ENCODE assay signal across 1 cellular context in the genomic region with DNA sequence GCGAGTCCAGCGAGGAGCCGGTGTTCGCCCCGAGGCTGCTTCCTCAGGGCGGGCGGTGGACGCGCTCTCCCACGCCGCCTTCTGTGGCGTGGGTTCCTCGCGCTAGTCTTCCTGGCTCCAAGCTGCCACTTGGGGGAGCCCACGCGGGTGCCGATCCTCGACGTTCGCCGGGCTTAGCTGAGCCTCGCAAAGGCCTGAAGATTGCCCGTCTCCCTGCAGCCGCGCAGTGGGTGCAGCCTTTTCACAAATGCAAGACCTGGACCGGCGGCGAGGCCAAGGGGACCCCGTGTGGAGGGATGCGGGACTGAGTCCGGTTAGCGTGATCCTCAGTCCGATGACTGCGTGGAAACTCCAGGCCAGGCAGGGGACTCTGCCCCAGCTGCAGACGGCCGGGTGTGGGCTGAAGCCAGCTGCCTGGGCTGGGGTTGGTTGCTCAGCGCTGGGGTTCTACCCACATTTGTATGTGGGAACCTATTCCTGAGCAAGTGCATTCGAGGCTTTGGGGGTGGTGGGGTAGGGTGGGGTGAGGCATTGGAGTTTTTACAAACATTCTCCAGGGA.
TF ChIP-seq lines count a peak whose summit lies in the region.

No MANE protein-coding gene starts in this region.

TF ChIP-seq in HEK293, 187 proteins besides CTCF, POLR2A, EP300 and RAD21 (continued from another document and continues in another):
- TF ChIP-seq, protein P1, sequence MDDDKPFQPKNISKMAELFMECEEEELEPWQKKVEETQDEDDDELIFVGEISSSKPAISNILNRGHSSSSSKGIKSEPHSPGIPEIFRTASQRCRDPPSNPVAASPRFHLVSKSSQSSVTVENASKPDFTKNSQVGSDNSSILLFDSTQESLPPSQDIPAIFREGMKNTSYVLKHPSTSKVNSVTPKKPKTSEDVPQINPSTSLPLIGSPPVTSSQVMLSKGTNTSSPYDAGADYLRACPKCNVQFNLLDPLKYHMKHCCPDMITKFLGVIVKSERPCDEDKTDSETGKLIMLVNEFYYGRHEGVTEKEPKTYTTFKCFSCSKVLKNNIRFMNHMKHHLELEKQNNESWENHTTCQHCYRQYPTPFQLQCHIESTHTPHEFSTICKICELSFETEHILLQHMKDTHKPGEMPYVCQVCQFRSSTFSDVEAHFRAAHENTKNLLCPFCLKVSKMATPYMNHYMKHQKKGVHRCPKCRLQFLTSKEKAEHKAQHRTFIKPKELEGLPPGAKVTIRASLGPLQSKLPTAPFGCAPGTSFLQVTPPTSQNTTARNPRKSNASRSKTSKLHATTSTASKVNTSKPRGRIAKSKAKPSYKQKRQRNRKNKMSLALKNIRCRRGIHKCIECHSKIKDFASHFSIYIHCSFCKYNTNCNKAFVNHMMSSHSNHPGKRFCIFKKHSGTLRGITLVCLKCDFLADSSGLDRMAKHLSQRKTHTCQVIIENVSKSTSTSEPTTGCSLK (tag by site-specific recombination; IDR thresholded peaks at IDR 0.05) = no peak
- TF ChIP-seq ZNF600 (tag by site-specific recombination; IDR thresholded peaks at IDR 0.05) (peak; percentile 32; the same call in 1 of the 2 replicates), ZNF37A (tag by site-specific recombination; IDR thresholded peaks at IDR 0.05) (no peak), ZNF558 (tag by site-specific recombination; IDR thresholded peaks at IDR 0.05) (no peak), ZNF473 (tag by site-specific recombination; IDR thresholded peaks at IDR 0.05) (no peak), ZNF426 (tag by site-specific recombination; IDR thresholded peaks at IDR 0.05) (no peak), ZNF621 (tag by site-specific recombination; IDR thresholded peaks at IDR 0.05) (no peak), SCRT2 (tag by site-specific recombination; IDR thresholded peaks at IDR 0.05) (no peak), TCF7L2 (IDR thresholded peaks at IDR 0.05; ENCODE audit: borderline replicate concordance, low read depth, low read length) (no peak), ZNF629 (tag by site-specific recombination; IDR thresholded peaks at IDR 0.05) (no peak), ZNF19 (tag by site-specific recombination; IDR thresholded peaks at IDR 0.05; ENCODE audit: low read depth) (no peak), ZFP41 (tag by site-specific recombination; IDR thresholded peaks at IDR 0.05; ENCODE audit: borderline replicate concordance) (no peak), FEZF1 (tag by site-specific recombination; IDR thresholded peaks at IDR 0.05) (peak; percentile 34; the same call in 1 of the 2 replicates), ZNF366 (tag by site-specific recombination; conservative IDR thresholded peaks at IDR 0.05) (peak; percentile 81; the same call in 1 of the 2 replicates), ZNF776 (tag by site-specific recombination; IDR thresholded peaks at IDR 0.05; ENCODE audit: borderline replicate concordance) (no peak; the same call in 1 of the 2 replicates), IKZF3 (tag by site-specific recombination; IDR thresholded peaks at IDR 0.05) (no peak), ZNF544 (tag by site-specific recombination; IDR thresholded peaks at IDR 0.05) (no peak), ZNF623 (tag by site-specific recombination; IDR thresholded peaks at IDR 0.05) (no peak), GFI1B (tag by site-specific recombination; IDR thresholded peaks at IDR 0.05) (no peak), ZNF302 (tag by site-specific recombination; IDR thresholded peaks at IDR 0.05; ENCODE audit: low read depth) (no peak), ZNF341 (tag by site-specific recombination; IDR thresholded peaks at IDR 0.05; ENCODE audit: low read depth) (peak; percentile 81), ZNF626 (tag by site-specific recombination; IDR thresholded peaks at IDR 0.05) (no peak), ZBTB8A (tag by site-specific recombination; IDR thresholded peaks at IDR 0.05) (peak; percentile 97), ZNF747 (tag by site-specific recombination; IDR thresholded peaks at IDR 0.05) (no peak), ZNF157 (tag by site-specific recombination; IDR thresholded peaks at IDR 0.05) (no peak), SETDB1 (IDR thresholded peaks at IDR 0.05; ENCODE audit: insufficient read length, low read length) (no peak), ZNF354C (tag by site-specific recombination; IDR thresholded peaks at IDR 0.05; ENCODE audit: borderline replicate concordance, low read depth) (no peak), ZNF174 (tag by site-specific recombination; IDR thresholded peaks at IDR 0.05) (no peak), OSR2 (tag by site-specific recombination; IDR thresholded peaks at IDR 0.05) (no peak), ZNF266 (tag by site-specific recombination; IDR thresholded peaks at IDR 0.05; ENCODE audit: low read depth) (peak; percentile 42; the same call in 1 of the 2 replicates), ZNF423 (tag by site-specific recombination; IDR thresholded peaks at IDR 0.05) (no peak), GLIS1 (tag by site-specific recombination; IDR thresholded peaks at IDR 0.05) (peak; percentile 65; the same call in 1 of the 2 replicates), REPIN1 (tag by site-specific recombination; IDR thresholded peaks at IDR 0.05; ENCODE audit: low read depth) (no peak; the same call in 1 of the 2 replicates), ZNF514 (tag by site-specific recombination; IDR thresholded peaks at IDR 0.05) (no peak), ZNF501 (tag by site-specific recombination; IDR thresholded peaks at IDR 0.05) (peak; percentile 88), ZNF112 (tag by site-specific recombination; IDR thresholded peaks at IDR 0.05) (no peak), ZNF221 (tag by site-specific recombination; IDR thresholded peaks at IDR 0.05; ENCODE audit: borderline replicate concordance) (no peak), ZNF311 (tag by site-specific recombination; IDR thresholded peaks at IDR 0.05; ENCODE audit: borderline replicate concordance) (no peak), ZNF394 (tag by site-specific recombination; IDR thresholded peaks at IDR 0.05; ENCODE audit: borderline replicate concordance) (peak; percentile 92; the same call in 1 of the 2 replicates), SP2 (tag by site-specific recombination; IDR thresholded peaks at IDR 0.05) (no peak), ZEB2 (tag by site-specific recombination; IDR thresholded peaks at IDR 0.05) (no peak)
- TF ChIP-seq, protein P2, sequence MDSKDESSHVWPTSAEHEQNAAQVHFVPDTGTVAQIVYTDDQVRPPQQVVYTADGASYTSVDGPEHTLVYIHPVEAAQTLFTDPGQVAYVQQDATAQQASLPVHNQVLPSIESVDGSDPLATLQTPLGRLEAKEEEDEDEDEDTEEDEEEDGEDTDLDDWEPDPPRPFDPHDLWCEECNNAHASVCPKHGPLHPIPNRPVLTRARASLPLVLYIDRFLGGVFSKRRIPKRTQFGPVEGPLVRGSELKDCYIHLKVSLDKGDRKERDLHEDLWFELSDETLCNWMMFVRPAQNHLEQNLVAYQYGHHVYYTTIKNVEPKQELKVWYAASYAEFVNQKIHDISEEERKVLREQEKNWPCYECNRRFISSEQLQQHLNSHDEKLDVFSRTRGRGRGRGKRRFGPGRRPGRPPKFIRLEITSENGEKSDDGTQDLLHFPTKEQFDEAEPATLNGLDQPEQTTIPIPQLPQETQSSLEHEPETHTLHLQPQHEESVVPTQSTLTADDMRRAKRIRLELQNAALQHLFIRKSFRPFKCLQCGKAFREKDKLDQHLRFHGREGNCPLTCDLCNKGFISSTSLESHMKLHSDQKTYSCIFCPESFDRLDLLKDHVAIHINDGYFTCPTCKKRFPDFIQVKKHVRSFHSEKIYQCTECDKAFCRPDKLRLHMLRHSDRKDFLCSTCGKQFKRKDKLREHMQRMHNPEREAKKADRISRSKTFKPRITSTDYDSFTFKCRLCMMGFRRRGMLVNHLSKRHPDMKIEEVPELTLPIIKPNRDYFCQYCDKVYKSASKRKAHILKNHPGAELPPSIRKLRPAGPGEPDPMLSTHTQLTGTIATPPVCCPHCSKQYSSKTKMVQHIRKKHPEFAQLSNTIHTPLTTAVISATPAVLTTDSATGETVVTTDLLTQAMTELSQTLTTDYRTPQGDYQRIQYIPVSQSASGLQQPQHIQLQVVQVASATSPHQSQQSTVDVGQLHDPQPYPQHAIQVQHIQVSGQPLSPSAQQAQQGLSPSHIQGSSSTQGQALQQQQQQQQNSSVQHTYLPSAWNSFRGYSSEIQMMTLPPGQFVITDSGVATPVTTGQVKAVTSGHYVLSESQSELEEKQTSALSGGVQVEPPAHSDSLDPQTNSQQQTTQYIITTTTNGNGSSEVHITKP (tag by site-specific recombination; IDR thresholded peaks at IDR 0.05) = peak; percentile 76
- TF ChIP-seq, protein P3, sequence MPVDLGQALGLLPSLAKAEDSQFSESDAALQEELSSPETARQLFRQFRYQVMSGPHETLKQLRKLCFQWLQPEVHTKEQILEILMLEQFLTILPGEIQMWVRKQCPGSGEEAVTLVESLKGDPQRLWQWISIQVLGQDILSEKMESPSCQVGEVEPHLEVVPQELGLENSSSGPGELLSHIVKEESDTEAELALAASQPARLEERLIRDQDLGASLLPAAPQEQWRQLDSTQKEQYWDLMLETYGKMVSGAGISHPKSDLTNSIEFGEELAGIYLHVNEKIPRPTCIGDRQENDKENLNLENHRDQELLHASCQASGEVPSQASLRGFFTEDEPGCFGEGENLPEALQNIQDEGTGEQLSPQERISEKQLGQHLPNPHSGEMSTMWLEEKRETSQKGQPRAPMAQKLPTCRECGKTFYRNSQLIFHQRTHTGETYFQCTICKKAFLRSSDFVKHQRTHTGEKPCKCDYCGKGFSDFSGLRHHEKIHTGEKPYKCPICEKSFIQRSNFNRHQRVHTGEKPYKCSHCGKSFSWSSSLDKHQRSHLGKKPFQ (tag by site-specific recombination; IDR thresholded peaks at IDR 0.05) = no peak
- TF ChIP-seq, protein P4, sequence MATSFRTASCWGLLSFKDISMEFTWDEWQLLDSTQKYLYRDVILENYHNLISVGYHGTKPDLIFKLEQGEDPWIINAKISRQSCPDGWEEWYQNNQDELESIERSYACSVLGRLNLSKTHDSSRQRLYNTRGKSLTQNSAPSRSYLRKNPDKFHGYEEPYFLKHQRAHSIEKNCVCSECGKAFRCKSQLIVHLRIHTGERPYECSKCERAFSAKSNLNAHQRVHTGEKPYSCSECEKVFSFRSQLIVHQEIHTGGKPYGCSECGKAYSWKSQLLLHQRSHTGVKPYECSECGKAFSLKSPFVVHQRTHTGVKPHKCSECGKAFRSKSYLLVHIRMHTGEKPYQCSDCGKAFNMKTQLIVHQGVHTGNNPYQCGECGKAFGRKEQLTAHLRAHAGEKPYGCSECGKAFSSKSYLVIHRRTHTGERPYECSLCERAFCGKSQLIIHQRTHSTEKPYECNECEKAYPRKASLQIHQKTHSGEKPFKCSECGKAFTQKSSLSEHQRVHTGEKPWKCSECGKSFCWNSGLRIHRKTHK (tag by site-specific recombination; IDR thresholded peaks at IDR 0.05) = no peak
- TF ChIP-seq, protein P5, sequence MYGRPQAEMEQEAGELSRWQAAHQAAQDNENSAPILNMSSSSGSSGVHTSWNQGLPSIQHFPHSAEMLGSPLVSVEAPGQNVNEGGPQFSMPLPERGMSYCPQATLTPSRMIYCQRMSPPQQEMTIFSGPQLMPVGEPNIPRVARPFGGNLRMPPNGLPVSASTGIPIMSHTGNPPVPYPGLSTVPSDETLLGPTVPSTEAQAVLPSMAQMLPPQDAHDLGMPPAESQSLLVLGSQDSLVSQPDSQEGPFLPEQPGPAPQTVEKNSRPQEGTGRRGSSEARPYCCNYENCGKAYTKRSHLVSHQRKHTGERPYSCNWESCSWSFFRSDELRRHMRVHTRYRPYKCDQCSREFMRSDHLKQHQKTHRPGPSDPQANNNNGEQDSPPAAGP (tag by site-specific recombination; IDR thresholded peaks at IDR 0.05) = no peak
- TF ChIP-seq, protein P6, sequence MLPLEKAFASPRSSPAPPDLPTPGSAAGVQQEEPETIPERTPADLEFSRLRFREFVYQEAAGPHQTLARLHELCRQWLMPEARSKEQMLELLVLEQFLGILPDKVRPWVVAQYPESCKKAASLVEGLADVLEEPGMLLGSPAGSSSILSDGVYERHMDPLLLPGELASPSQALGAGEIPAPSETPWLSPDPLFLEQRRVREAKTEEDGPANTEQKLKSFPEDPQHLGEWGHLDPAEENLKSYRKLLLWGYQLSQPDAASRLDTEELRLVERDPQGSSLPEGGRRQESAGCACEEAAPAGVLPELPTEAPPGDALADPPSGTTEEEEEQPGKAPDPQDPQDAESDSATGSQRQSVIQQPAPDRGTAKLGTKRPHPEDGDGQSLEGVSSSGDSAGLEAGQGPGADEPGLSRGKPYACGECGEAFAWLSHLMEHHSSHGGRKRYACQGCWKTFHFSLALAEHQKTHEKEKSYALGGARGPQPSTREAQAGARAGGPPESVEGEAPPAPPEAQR (tag by site-specific recombination; IDR thresholded peaks at IDR 0.05) = no peak
- TF ChIP-seq, protein P7, sequence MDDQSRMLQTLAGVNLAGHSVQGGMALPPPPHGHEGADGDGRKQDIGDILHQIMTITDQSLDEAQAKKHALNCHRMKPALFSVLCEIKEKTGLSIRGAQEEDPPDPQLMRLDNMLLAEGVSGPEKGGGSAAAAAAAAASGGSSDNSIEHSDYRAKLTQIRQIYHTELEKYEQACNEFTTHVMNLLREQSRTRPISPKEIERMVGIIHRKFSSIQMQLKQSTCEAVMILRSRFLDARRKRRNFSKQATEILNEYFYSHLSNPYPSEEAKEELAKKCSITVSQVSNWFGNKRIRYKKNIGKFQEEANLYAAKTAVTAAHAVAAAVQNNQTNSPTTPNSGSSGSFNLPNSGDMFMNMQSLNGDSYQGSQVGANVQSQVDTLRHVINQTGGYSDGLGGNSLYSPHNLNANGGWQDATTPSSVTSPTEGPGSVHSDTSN (CRISPR knock-in tag; IDR thresholded peaks at IDR 0.05) = peak; percentile 39; the same call in 1 of the 2 replicates
- TF ChIP-seq, protein P8, sequence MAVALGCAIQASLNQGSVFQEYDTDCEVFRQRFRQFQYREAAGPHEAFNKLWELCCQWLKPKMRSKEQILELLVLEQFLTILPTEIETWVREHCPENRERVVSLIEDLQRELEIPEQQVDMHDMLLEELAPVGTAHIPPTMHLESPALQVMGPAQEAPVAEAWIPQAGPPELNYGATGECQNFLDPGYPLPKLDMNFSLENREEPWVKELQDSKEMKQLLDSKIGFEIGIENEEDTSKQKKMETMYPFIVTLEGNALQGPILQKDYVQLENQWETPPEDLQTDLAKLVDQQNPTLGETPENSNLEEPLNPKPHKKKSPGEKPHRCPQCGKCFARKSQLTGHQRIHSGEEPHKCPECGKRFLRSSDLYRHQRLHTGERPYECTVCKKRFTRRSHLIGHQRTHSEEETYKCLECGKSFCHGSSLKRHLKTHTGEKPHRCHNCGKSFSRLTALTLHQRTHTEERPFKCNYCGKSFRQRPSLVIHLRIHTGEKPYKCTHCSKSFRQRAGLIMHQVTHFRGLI (tag by site-specific recombination; IDR thresholded peaks at IDR 0.05) = peak; percentile 13
- TF ChIP-seq, protein P9, sequence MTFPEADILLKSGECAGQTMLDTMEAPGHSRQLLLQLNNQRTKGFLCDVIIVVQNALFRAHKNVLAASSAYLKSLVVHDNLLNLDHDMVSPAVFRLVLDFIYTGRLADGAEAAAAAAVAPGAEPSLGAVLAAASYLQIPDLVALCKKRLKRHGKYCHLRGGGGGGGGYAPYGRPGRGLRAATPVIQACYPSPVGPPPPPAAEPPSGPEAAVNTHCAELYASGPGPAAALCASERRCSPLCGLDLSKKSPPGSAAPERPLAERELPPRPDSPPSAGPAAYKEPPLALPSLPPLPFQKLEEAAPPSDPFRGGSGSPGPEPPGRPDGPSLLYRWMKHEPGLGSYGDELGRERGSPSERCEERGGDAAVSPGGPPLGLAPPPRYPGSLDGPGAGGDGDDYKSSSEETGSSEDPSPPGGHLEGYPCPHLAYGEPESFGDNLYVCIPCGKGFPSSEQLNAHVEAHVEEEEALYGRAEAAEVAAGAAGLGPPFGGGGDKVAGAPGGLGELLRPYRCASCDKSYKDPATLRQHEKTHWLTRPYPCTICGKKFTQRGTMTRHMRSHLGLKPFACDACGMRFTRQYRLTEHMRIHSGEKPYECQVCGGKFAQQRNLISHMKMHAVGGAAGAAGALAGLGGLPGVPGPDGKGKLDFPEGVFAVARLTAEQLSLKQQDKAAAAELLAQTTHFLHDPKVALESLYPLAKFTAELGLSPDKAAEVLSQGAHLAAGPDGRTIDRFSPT (tag by site-specific recombination; IDR thresholded peaks at IDR 0.05) = 0 out of 2 replicates have a peak, but pooled peaks have one; percentile 74
